ENCODE assay signal across 8 cellular contexts in the genomic region with DNA sequence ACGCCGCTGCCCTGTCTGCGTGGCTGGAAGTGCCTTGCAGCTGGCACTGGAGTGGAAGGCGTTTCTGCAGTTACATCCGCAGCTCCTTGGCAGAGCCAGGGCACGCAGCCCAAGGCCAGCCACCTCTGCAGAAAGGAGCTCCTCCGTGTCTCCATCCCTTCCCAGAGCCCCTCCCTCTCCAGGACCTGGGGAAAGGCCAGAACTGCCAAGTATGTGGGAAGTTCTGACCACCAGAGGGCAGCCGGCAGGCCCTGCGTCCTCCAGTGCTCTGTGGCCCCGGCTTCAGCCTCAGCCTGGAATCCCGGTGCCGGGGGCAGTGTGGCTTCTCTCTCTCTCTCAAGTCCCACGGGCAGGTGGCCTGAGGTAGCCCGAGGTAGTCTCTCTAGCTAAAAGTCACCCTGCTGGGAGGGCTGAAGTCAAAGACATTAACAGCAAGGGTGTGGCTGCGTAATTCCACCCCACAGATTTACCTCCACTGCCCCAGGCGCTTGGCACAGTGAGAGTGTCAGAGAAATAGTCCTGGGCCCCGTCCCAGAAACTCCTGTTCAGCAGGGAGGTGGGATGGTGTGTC.
A peak's percentile ranks its signal among the peaks of the same experiment; 100 is the strongest.
DNase-seq lines count a peak whose midpoint lies in the region; ATAC-seq and TF ChIP-seq lines count a peak whose summit lies in the region.

No MANE protein-coding gene starts in this region.

- H3K27me3 Mint-ChIP-seq in type B pancreatic cell, result peaks cover 12% of the 10 kb centered on the region
- no peaks in the 10 kb centered on the region for H3K27me3 Mint-ChIP-seq in T-helper 2 cell treated with Interferon-gamma antibody and Interleukin-4, amounts not matched to agents 5 μg/mL and 100 μg/mL, for 36 hours (ENCODE audit: low read depth)

- in situ Hi-C loops in KBM-7 (cut with MboI; ENCODE audit: low pct_unique_long_range_greater_than_20kb, low sequenced_read_pairs), result no loop called here

- no peaks in the 10 kb centered on the region for H3K9me3 Mint-ChIP-seq in type B pancreatic cell
- no peaks in the 10 kb centered on the region for H3K9me3 Mint-ChIP-seq in T-helper 2 cell treated with Interferon-gamma antibody and Interleukin-4, amounts not matched to agents 5 μg/mL and 100 μg/mL, for 36 hours

- peak; percentile 87 for TF ChIP-seq CTCF in type B pancreatic cell (conservative IDR thresholded peaks at IDR 0.05)

- H3K27ac Mint-ChIP-seq in type B pancreatic cell, result peak overlapping the region; percentile 74
- no peak overlapping the region for H3K27ac Mint-ChIP-seq in T-helper 2 cell treated with Interferon-gamma antibody and Interleukin-4, amounts not matched to agents 5 μg/mL and 100 μg/mL, for 36 hours

- ATAC-seq in GM19455 (IDR thresholded peaks at IDR 0.05; ENCODE audit: unreplicated experiment), result no peak

- H3K4me3 Mint-ChIP-seq in type B pancreatic cell, result no peak overlapping the region
- H3K4me3 Mint-ChIP-seq in T-helper 2 cell treated with Interferon-gamma antibody and Interleukin-4, amounts not matched to agents 5 μg/mL and 100 μg/mL, for 36 hours, result no peak overlapping the region

- H3K4me1 Mint-ChIP-seq in type B pancreatic cell (ENCODE audit: unreplicated experiment), result peaks cover 13% of the 10 kb centered on the region
- no peaks in the 10 kb centered on the region for H3K4me1 Mint-ChIP-seq in T-helper 2 cell treated with Interferon-gamma antibody and Interleukin-4, amounts not matched to agents 5 μg/mL and 100 μg/mL, for 36 hours (ENCODE audit: low read depth)

- no peaks in the 10 kb centered on the region for H3K36me3 Mint-ChIP-seq in type B pancreatic cell
- no peaks in the 10 kb centered on the region for H3K36me3 Mint-ChIP-seq in T-helper 2 cell treated with Interferon-gamma antibody and Interleukin-4, amounts not matched to agents 5 μg/mL and 100 μg/mL, for 36 hours (ENCODE audit: low read depth)

- peak; percentile 38 for DNase-seq in COLO668 (lab: John Stamatoyannopoulos, UW; ENCODE audit: unreplicated experiment)
- peak; percentile 30 for DNase-seq in KBM-7
- DNase-seq in astrocyte of the hippocampus (ENCODE audit: low read depth, low spot score), result peak; percentile 89
- peak; percentile 53 for DNase-seq in iris pigment epithelial cell (ENCODE audit: low read depth)
- DNase-seq in type B pancreatic cell (ENCODE audit: extremely low spot score, unreplicated experiment), result no peak
- no peak for DNase-seq in T-helper 2 cell treated with Interferon-gamma antibody and Interleukin-4, amounts not matched to agents 5 μg/mL and 100 μg/mL, for 36 hours (ENCODE audit: low spot score)
- DNase-seq in effector CD8-positive, alpha-beta T cell (lab: John Stamatoyannopoulos, UW), result no peak

Comparison
In these comparisons a context has a peak if more than half of its experiments do, and no peak if none do; other contexts are left out.
1. DNase-seq: peak in COLO668 (single experiment), KBM-7 (single experiment), astrocyte of the hippocampus (single experiment) and iris pigment epithelial cell (single experiment); none in type B pancreatic cell (single experiment), T-helper 2 cell treated with Interferon-gamma antibody and Interleukin-4, amounts not matched to agents 5 μg/mL and 100 μg/mL, for 36 hours (single experiment) and effector CD8-positive, alpha-beta T cell (single experiment).